1 cellular context compared by ENCODE assay signal in genomic region chr16:29805232-29806095, GRCh38.
TF ChIP-seq lines count a peak whose summit lies in the region.

No MANE protein-coding gene starts in this region.

TF ChIP-seq in HCT116, 20 proteins besides CTCF, POLR2A, EP300 and RAD21 (continued from another document):
- TF ChIP-seq POLR2AphosphoS5 (IDR thresholded peaks at IDR 0.05; ENCODE audit: low read depth, low read length) (peak; percentile 94), ZFX (IDR thresholded peaks at IDR 0.05) (peak; percentile 31; the same call in 1 of the 2 replicates)
TF ChIP-seq in HCT116: peak in this region for 4.
